Comparison of ENCODE assay signal across 27 cellular contexts in the genomic region with DNA sequence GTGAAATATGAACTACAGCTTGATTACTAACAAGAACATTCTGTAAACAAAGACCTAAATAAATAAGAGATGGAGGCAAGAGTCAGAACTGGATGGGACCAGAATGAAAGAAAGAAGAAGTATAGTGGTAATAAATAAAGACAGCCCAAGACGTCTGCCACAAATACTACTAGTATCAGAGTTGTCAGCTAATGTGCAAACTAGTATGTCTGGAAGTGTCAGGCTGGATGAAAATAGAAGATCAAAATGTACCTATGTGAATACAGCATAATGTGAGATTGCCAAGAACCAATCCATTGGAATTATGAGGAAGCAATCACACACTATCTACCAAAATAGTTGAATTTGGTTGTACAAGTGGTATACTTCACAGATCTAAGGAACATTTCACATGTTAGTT.
"Had no signal": no experiment of that assay in that cellular context is flagged by ENCODE, and none has a peak within 500 bp of the region (broad histone marks: within the 10 kb centered on the region; RNA-seq: fewer than 3 reads in every experiment).

No MANE protein-coding gene starts in this region.

- H3K4me3 ChIP-seq: stomach, suprapubic skin, testis, thoracic aorta, thyroid gland, tibial artery, tibial nerve, transverse colon, upper lobe of left lung, upper lobe of right lung, uterus, vagina had no signal

- H3K27me3 ChIP-seq: stomach, suprapubic skin, testis, thyroid gland, tibial artery, tibial nerve, transverse colon, upper lobe of left lung, upper lobe of right lung, uterus, vagina had no signal

- FAIRE-seq: urothelium cell line had no signal

- ATAC-seq: stimulated activated effector memory CD8-positive, alpha-beta T cell treated with anti-CD3 and anti-CD28 coated beads, Interleukin-12 subunit alpha, Interleukin-12 subunit beta, amount 100 ng/mL, for 72 hours; stimulated activated memory B cell treated with anti-CD40 and anti-IgM and Interleukin-4, amounts not matched to agents 10 μg/mL and 1 μg/mL and 100 μg/mL, for 72 hours; stimulated activated naive B cell treated with anti-CD40 and anti-IgM and Interleukin-4, amounts not matched to agents 10 μg/mL and 1 μg/mL and 100 μg/mL, for 72 hours; stimulated activated naive CD8-positive, alpha-beta T cell treated with anti-CD3 and anti-CD28 coated beads, Interleukin-15, amount 100 ng/mL, for 72 hours; stimulated activated naive CD8-positive, alpha-beta T cell treated with anti-CD3 and anti-CD28 coated beads, Interleukin-15, Interleukin-2, amounts not matched to agents 100 U/mL and 50 U/mL, for 24 hours; upper lobe of right lung had no signal

- DNase-seq: stimulated activated CD4-positive, alpha-beta T cell treated with anti-CD3 and anti-CD28 coated beads, Interleukin-2, amount 100 ng/mL, for 48 hours; stimulated activated CD4-positive, alpha-beta T cell treated with anti-CD3 and anti-CD28 coated beads, Interleukin-4, amount 100 ng/mL, for 1 hour; stimulated activated CD4-positive, alpha-beta T cell treated with anti-CD3 and anti-CD28 coated beads, Interleukin-4, amount 100 ng/mL, for 24 hours; stimulated activated CD4-positive, alpha-beta T cell treated with anti-CD3 and anti-CD28 coated beads, Interleukin-4, amount 100 ng/mL, for 4 hours; stimulated activated CD8-positive, alpha-beta memory T cell treated with anti-CD3 and anti-CD28 coated beads, Interleukin-4, amount 100 ng/mL, for 48 hours; stimulated activated naive B cell treated with anti-CD40 and anti-IgM and Interleukin-4, amounts not matched to agents 10 μg/mL and 1 μg/mL and 100 μg/mL, for 72 hours; stimulated activated naive CD4-positive, alpha-beta T cell; stimulated activated naive CD4-positive, alpha-beta T cell treated with Interleukin-2 at 50 U/mL for 16 hours; stimulated activated naive CD8-positive, alpha-beta T cell treated with anti-CD3 and anti-CD28 coated beads, Interleukin-15, amount 100 ng/mL, for 72 hours; stimulated activated naive CD8-positive, alpha-beta T cell treated with anti-CD3 and anti-CD28 coated beads, Interleukin-15, Interleukin-2, amounts not matched to agents 100 U/mL and 50 U/mL, for 24 hours; stomach; substantia nigra; testis; thyroid gland; tibial artery; transverse colon; trophoblast cell; upper lobe of left lung; upper lobe of right lung; uterus had no signal

- H3K4me1 ChIP-seq: stomach, suprapubic skin, testis, thyroid gland, tibial artery, tibial nerve, transverse colon, upper lobe of left lung, upper lobe of right lung, uterus, vagina had no signal

- H3K9me3 ChIP-seq: stomach, suprapubic skin, testis, thoracic aorta, thyroid gland, tibial artery, tibial nerve, transverse colon, upper lobe of left lung, upper lobe of right lung, uterus, vagina had no signal

- H3K36me3 ChIP-seq: stomach, suprapubic skin, thoracic aorta, thyroid gland, tibial artery, tibial nerve, transverse colon, upper lobe of left lung, upper lobe of right lung, uterus, vagina had no signal

- H3K27ac ChIP-seq: stomach, suprapubic skin, testis, thoracic aorta, thyroid gland, tibial artery, tibial nerve, transverse colon, upper lobe of left lung, upper lobe of right lung, uterus, vagina had no signal
